ENCODE assay signal across 11 cellular contexts in the genomic region with DNA sequence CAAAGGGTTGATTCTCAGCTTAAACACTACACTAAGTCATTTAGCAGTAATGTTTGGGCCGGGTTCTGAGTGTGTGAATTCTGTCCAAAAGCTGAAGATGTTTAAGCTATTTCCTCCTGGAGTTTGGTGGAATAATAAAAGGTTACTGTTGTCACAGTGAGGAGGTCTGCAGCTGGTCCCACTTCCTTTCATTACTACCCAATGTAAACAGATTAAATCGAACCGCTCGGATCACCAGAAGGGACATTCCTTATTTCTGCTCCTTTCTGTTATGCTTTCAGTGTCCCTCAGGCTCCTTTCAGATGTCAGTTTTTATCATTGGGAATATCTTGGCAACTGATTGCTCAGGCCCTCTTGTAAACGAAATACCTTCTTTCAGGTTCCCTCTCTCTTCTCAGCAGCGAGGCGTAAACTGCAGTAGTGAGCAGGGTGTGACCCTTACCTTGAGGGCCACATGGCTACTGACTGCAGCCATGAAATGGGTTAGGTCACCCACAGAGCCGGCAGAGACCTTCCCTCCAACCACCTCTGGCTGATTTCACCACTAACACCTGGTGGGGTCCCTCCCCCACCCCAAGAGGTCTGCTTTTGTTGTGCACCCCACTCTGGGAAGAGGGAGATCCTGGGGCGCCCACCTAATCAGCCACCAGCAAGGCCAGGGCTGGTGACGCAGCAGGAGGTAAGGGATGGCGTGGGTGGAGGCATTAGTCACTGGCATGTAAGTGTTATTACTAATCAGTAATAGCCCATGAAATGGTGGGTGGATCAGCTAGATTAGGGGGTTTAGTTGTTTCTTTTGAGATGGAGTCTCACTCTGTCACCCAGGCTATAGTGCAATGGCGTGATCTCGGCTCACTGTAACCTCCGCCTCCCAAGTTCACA.
DNase-seq lines count a peak whose midpoint lies in the region; ATAC-seq and TF ChIP-seq lines count a peak whose summit lies in the region.
"Had no signal": no experiment of that assay in that cellular context is flagged by ENCODE, and none has a peak within 500 bp of the region (broad histone marks: within the 10 kb centered on the region; RNA-seq: fewer than 3 reads in every experiment).

No MANE protein-coding gene starts in this region.

- H3K4me1 Mint-ChIP-seq in activated T-cell treated with anti-CD3 and anti-CD28 coated beads, Interleukin-2, amount 50 U/mL, for 72 hours (ENCODE audit: low read depth) = no peaks in the 10 kb centered on the region
- H3K4me1 Mint-ChIP-seq: central memory CD8-positive, alpha-beta T cell; memory B cell had no signal

- TF ChIP-seq CTCF in kidney epithelial cell (IDR thresholded peaks at IDR 0.05; ENCODE audit: insufficient read depth, low read length, poor library complexity, severe bottlenecking) = no peak

- H3K27ac Mint-ChIP-seq in activated T-cell treated with anti-CD3 and anti-CD28 coated beads, Interleukin-2, amount 50 U/mL, for 72 hours = no peak overlapping the region
- H3K27ac Mint-ChIP-seq: memory B cell had no signal

- no peaks in the 10 kb centered on the region for H3K27me3 Mint-ChIP-seq in activated T-cell treated with anti-CD3 and anti-CD28 coated beads, Interleukin-2, amount 50 U/mL, for 72 hours (ENCODE audit: low read depth)
- H3K27me3 Mint-ChIP-seq: central memory CD8-positive, alpha-beta T cell; memory B cell had no signal

- H3K4me3 Mint-ChIP-seq in activated T-cell treated with anti-CD3 and anti-CD28 coated beads, Interleukin-2, amount 50 U/mL, for 72 hours = no peak overlapping the region
- H3K4me3 Mint-ChIP-seq: central memory CD8-positive, alpha-beta T cell; memory B cell had no signal

- peak; percentile 8 for DNase-seq in activated CD8-positive, alpha-beta memory T cell treated with anti-CD3 and anti-CD28 coated beads, Interleukin-2, amount 50 U/mL, for 24 hours (ENCODE audit: extremely low read depth)
- DNase-seq in activated CD8-positive, alpha-beta memory T cell treated with anti-CD3 and anti-CD28 coated beads, Interleukin-2, amount 50 U/mL, for 4 hours = no peak
- DNase-seq in activated T-cell treated with anti-CD3 and anti-CD28 coated beads, Interleukin-2, amount 50 U/mL, for 72 hours = peak; percentile 5 to 16
- DNase-seq in kidney epithelial cell (ENCODE audit: low read depth) (peak; percentile 72), NOMO-1 (lab: John Stamatoyannopoulos, UW; ENCODE audit: unreplicated experiment in 2 of 2) (no peak), HAP-1 (ENCODE audit: low spot score in 2 of 2) (no peak)
- peak; percentile 23 for DNase-seq in stimulated activated naive CD8-positive, alpha-beta T cell treated with anti-CD3 and anti-CD28 coated beads, Interleukin-15, Interleukin-2, amounts not matched to agents 100 U/mL and 50 U/mL, for 24 hours

- no peaks in the 10 kb centered on the region for H3K9me3 Mint-ChIP-seq in activated T-cell treated with anti-CD3 and anti-CD28 coated beads, Interleukin-2, amount 50 U/mL, for 72 hours
- H3K9me3 Mint-ChIP-seq: central memory CD8-positive, alpha-beta T cell; memory B cell had no signal

- H3K4me3 ChIP-seq in kidney epithelial cell (ENCODE audit: low read depth, low read length) (no peak overlapping the region), HAP-1 (no peak overlapping the region)
- H3K4me3 ChIP-seq: BLaER1 treated with 17β-estradiol and CSF1 and Interleukin-3, amounts not matched to agents 10 nM and 100 nM had no signal

- ATAC-seq in activated T-cell treated with anti-CD3 and anti-CD28 coated beads, Interleukin-2, amount 50 U/mL, for 72 hours (replicated peaks in 1 of 2) = peak in 1 of 2 donors; percentile 49
- peak; percentile 61 for ATAC-seq in stimulated activated naive CD8-positive, alpha-beta T cell treated with anti-CD3 and anti-CD28 coated beads, Interleukin-15, Interleukin-2, amounts not matched to agents 100 U/mL and 50 U/mL, for 24 hours
- ATAC-seq in GM21619 (IDR thresholded peaks at IDR 0.05; ENCODE audit: unreplicated experiment) = no peak

- no peaks in the 10 kb centered on the region for H3K27me3 ChIP-seq in kidney epithelial cell (ENCODE audit: control insufficient read depth, insufficient read depth, low read length)
- H3K27me3 ChIP-seq in HAP-1 (ENCODE audit: low read depth) = no peaks in the 10 kb centered on the region
- H3K27me3 ChIP-seq: BLaER1 treated with 17β-estradiol and CSF1 and Interleukin-3, amounts not matched to agents 10 nM and 100 nM had no signal

- no peaks in the 10 kb centered on the region for H3K9me3 ChIP-seq in HAP-1

- H3K36me3 ChIP-seq in kidney epithelial cell (ENCODE audit: control insufficient read depth, insufficient read depth, low read length) (peaks cover 1% of the 10 kb centered on the region), HAP-1 (replicated peaks) (peaks cover 19% of the 10 kb centered on the region)

- H3K36me3 Mint-ChIP-seq in activated T-cell treated with anti-CD3 and anti-CD28 coated beads, Interleukin-2, amount 50 U/mL, for 72 hours (ENCODE audit: insufficient read depth in 2 of 2) = peaks cover 2 to 5% of the 10 kb centered on the region in 2 donors

- in situ Hi-C loops in HAP-1 (cut with MboI; ENCODE audit: low sequenced_read_pairs) = no loop called here

- H3K4me1 ChIP-seq in HAP-1 = no peaks in the 10 kb centered on the region

Comparison
In these comparisons a context has a peak if more than half of its experiments do, and no peak if none do; other contexts are left out.
1. DNase-seq: peak in activated CD8-positive, alpha-beta memory T cell treated with anti-CD3 and anti-CD28 coated beads, Interleukin-2, amount 50 U/mL, for 24 hours (single experiment), activated T-cell treated with anti-CD3 and anti-CD28 coated beads, Interleukin-2, amount 50 U/mL, for 72 hours (2 of 2), kidney epithelial cell (single experiment) and stimulated activated naive CD8-positive, alpha-beta T cell treated with anti-CD3 and anti-CD28 coated beads, Interleukin-15, Interleukin-2, amounts not matched to agents 100 U/mL and 50 U/mL, for 24 hours (single experiment); none in activated CD8-positive, alpha-beta memory T cell treated with anti-CD3 and anti-CD28 coated beads, Interleukin-2, amount 50 U/mL, for 4 hours (single experiment), NOMO-1 (0 of 2) and HAP-1 (0 of 2).